ENCODE assay signal across 9 cellular contexts in the genomic region with DNA sequence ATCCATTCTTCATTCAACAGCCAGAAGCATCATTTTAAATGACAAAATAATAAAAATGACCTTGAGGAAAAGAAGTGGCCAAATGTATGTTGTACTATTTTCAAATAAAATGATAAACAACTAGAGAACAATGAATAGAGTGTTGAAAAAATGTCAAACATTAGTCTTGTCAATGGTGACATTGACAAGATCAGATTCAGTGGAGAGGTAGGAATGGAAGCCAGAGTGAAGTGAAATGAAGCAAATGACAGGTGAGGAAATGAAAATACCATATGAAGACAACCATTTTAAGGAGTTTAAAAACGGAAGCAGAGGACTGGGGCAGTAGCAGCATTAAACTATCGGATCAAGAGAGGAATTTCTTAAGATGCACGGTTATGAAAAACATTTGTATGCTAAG.
"Had no signal": no experiment of that assay in that cellular context is flagged by ENCODE, and none has a peak within 500 bp of the region (broad histone marks: within the 10 kb centered on the region; RNA-seq: fewer than 3 reads in every experiment).

No MANE protein-coding gene starts in this region.

- H3K27ac ChIP-seq: GM23248 had no signal

- H3K9ac ChIP-seq: GM23248 had no signal

- DNase-seq: GM23248, GOT3, H7, H9, HCEC 1CT, HFFc6 had no signal

- H3K36me3 ChIP-seq: HAP-1 had no signal

- H3K4me3 ChIP-seq: GM23248, GM23338, HAP-1 had no signal

- H2AFZ ChIP-seq: GM23248, GM23338 had no signal

- H3K4me1 ChIP-seq: HAP-1 had no signal

- FAIRE-seq: H54 had no signal

- H3K9me3 ChIP-seq: HAP-1 had no signal

- H3K4me2 ChIP-seq: GM23338 had no signal
